14 cellular contexts compared by ENCODE assay signal in genomic region chr4:7811536-7812190, GRCh38.
DNase-seq lines count a peak whose midpoint lies in the region; ATAC-seq and TF ChIP-seq lines count a peak whose summit lies in the region.
"Had no signal": no experiment of that assay in that cellular context is flagged by ENCODE, and none has a peak within 500 bp of the region (broad histone marks: within the 10 kb centered on the region; RNA-seq: fewer than 3 reads in every experiment).

No MANE protein-coding gene starts in this region.

- 64 to 65% methylated on average over 25 of the region's 25 CpGs for WGBS in tibial nerve, 2 donors
- WGBS in testis, 2 donors: 78 to 87% methylated on average over 19 to 25 of the region's 25 CpGs

- H3K79me2 ChIP-seq in MM.1S (ENCODE audit: low read length): no peaks in the 10 kb centered on the region

- DNase-seq in SJCRH30: peak; percentile 97
- DNase-seq in fibroblast of pulmonary artery (ENCODE audit: low read depth): peak; percentile 85
- peak; percentile 48 to 50 for DNase-seq in tibial nerve (ENCODE audit: low spot score in 2 of 2)
- DNase-seq in MM.1S: no peak
- no peak for DNase-seq in testis
- DNase-seq in NCI-H2227 treated with DMSO at 0.1 percent for 48 hours (lab: John Stamatoyannopoulos, UW): no peak
- DNase-seq: activated CD4-positive, alpha-beta T cell treated with anti-CD3 and anti-CD28 coated beads for 1 hour; activated naive CD4-positive, alpha-beta T cell; Calu3; hippocampal formation; NCI-H524; stimulated activated CD4-positive, alpha-beta T cell treated with anti-CD3 and anti-CD28 coated beads, Interleukin-4, amount 100 ng/mL, for 24 hours had no signal

- intact Hi-C loops in testis (cut with DNase I; ENCODE audit: low total_unique reads): no loop called here

- no peak for TF ChIP-seq EP300 in tibial nerve (IDR thresholded peaks at IDR 0.05)

- H4K20me1 ChIP-seq in MM.1S (ENCODE audit: insufficient read depth, low read length): no peaks in the 10 kb centered on the region

- no peak for ATAC-seq in GM19455 (IDR thresholded peaks at IDR 0.05; ENCODE audit: unreplicated experiment)

- TF ChIP-seq CTCF in fibroblast of pulmonary artery (IDR thresholded peaks at IDR 0.05; ENCODE audit: low read length, missing control alignments) (no peak), tibial nerve (IDR thresholded peaks at IDR 0.05) (no peak), MM.1S (IDR thresholded peaks at IDR 0.05; ENCODE audit: low read length) (no peak), testis (IDR thresholded peaks at IDR 0.05) (no peak)

- H3K27me3 ChIP-seq in SJCRH30 (no peaks in the 10 kb centered on the region), mucosa of rectum (ENCODE audit: control insufficient read depth in 2 of 2, insufficient read depth in 2 of 2, low read length in 2 of 2) (no peaks in the 10 kb centered on the region), tibial nerve (no peaks in the 10 kb centered on the region), MM.1S (replicated peaks; ENCODE audit: insufficient read depth, low read length) (peaks cover 97% of the 10 kb centered on the region), testis (no peaks in the 10 kb centered on the region)

- H3K4me3 ChIP-seq in SJCRH30 (peak overlapping the region; percentile 48), fibroblast of pulmonary artery (replicated peaks; ENCODE audit: low read depth, low read length) (no peak overlapping the region), mucosa of rectum (ENCODE audit: low read length in 2 of 2) (no peak overlapping the region), tibial nerve (no peak overlapping the region), MM.1S (ENCODE audit: low read length) (no peak overlapping the region), testis (no peak overlapping the region)

- H3K9me2 ChIP-seq in MM.1S (replicated peaks; ENCODE audit: insufficient read depth, low read length): no peaks in the 10 kb centered on the region

- H3K36me3 ChIP-seq in SJCRH30 (peaks cover 9% of the 10 kb centered on the region; the same call in 1 of the 2 replicates), mucosa of rectum (ENCODE audit: control insufficient read depth in 2 of 2, insufficient read depth in 2 of 2, low read length in 2 of 2) (peaks cover 31 to 37% of the 10 kb centered on the region in 2 donors), tibial nerve (peaks cover 0 to 53% (median 2%) of the 10 kb centered on the region in 3 donors), MM.1S (replicated peaks; ENCODE audit: insufficient read depth, low read length) (no peaks in the 10 kb centered on the region), testis (ENCODE audit: low read depth, missing control alignments) (no peaks in the 10 kb centered on the region)

- H3F3A ChIP-seq in MM.1S (ENCODE audit: insufficient read depth, low read length): no peaks in the 10 kb centered on the region

- no peaks in the 10 kb centered on the region for H3K9me3 ChIP-seq in SJCRH30 (replicated peaks)
- H3K9me3 ChIP-seq in mucosa of rectum (ENCODE audit: control insufficient read depth in 2 of 2, low read length in 2 of 2): no peaks in the 10 kb centered on the region
- no peaks in the 10 kb centered on the region for H3K9me3 ChIP-seq in tibial nerve
- H3K9me3 ChIP-seq in MM.1S (replicated peaks; ENCODE audit: insufficient read depth, low read length): no peaks in the 10 kb centered on the region
- H3K9me3 ChIP-seq in testis: no peaks in the 10 kb centered on the region

- no peak for TF ChIP-seq POLR2A in tibial nerve (IDR thresholded peaks at IDR 0.05)
- no peak for TF ChIP-seq POLR2A in testis (IDR thresholded peaks at IDR 0.05)

- H3K4me2 ChIP-seq in MM.1S (ENCODE audit: low read depth, low read length): no peak overlapping the region

- peaks cover 49% of the 10 kb centered on the region for H3K4me1 ChIP-seq in SJCRH30
- peaks cover 18 to 21% of the 10 kb centered on the region in 2 donors for H3K4me1 ChIP-seq in mucosa of rectum (ENCODE audit: control insufficient read depth in 2 of 2, insufficient read depth in 2 of 2, low read length in 2 of 2)
- peaks cover 0 to 42% (median 16%) of the 10 kb centered on the region in 4 donors for H3K4me1 ChIP-seq in tibial nerve
- no peaks in the 10 kb centered on the region for H3K4me1 ChIP-seq in MM.1S (ENCODE audit: low read length)
- H3K4me1 ChIP-seq in testis: no peaks in the 10 kb centered on the region

- H3K9ac ChIP-seq in mucosa of rectum (ENCODE audit: low read depth in 1 of 2, low read length in 2 of 2) (peak overlapping the region; percentile 15 to 42), MM.1S (ENCODE audit: low read length) (no peak overlapping the region)

- H3K27ac ChIP-seq in SJCRH30 (peak overlapping the region; percentile 96), mucosa of rectum (ENCODE audit: low read depth in 2 of 2, low read length in 2 of 2) (peak overlapping the region; percentile 61 to 69), tibial nerve (peak overlapping the region; percentile 2 to 83 (median 60)), MM.1S (ENCODE audit: low read length) (no peak overlapping the region), testis (no peak overlapping the region)

- H2AFZ ChIP-seq in MM.1S (ENCODE audit: low read length): no peak overlapping the region

Comparison
In these comparisons a context has a peak if more than half of its experiments do, and no peak if none do; other contexts are left out.
1. DNase-seq: peak in SJCRH30 (2 of 2), fibroblast of pulmonary artery (single experiment) and tibial nerve (2 of 2); none in MM.1S (single experiment), testis (single experiment) and NCI-H2227 treated with DMSO at 0.1 percent for 48 hours (single experiment).
2. H3K27ac ChIP-seq: peak in SJCRH30 (single experiment), mucosa of rectum (2 of 2) and tibial nerve (4 of 4); none in MM.1S (single experiment) and testis (0 of 2).